13 cellular contexts compared by ENCODE assay signal in the genomic region with DNA sequence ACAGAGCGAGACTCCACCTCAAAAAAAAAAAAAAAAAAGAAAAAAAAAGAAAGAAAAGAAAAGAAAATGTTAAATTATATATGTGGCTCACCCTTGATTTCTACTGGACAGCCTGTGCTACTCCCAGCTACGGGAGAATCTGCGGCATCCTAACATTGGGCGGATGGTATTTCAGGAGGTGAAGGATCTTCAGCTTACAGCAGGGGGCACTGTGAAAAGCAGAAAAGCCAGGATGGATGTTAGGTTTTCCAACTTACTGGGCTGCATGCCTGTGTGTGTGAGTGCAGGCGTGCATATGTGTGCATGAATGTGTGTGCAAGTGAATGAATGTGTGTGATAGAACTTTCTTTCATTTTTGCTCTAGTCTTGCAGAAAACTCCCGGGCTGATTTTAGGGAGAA.
DNase-seq lines count a peak whose midpoint lies in the region; ATAC-seq and TF ChIP-seq lines count a peak whose summit lies in the region.
"Had no signal": no experiment of that assay in that cellular context is flagged by ENCODE, and none has a peak within 500 bp of the region (broad histone marks: within the 10 kb centered on the region; RNA-seq: fewer than 3 reads in every experiment).

No MANE protein-coding gene starts in this region.

- no peak overlapping the region for H3K4me3 Mint-ChIP-seq in stimulated activated memory B cell treated with anti-CD40 and anti-IgM and Interleukin-4, amounts not matched to agents 10 μg/mL and 1 μg/mL and 100 μg/mL, for 72 hours
- H3K4me3 Mint-ChIP-seq: stimulated activated naive CD8-positive, alpha-beta T cell treated with anti-CD3 and anti-CD28 coated beads, Interleukin-15, Interleukin-2, amounts not matched to agents 100 ng/mL and 50 ng/mL, for 24 hours had no signal

- H3K27ac Mint-ChIP-seq in stimulated activated memory B cell treated with anti-CD40 and anti-IgM and Interleukin-4, amounts not matched to agents 10 μg/mL and 1 μg/mL and 100 μg/mL, for 72 hours: no peak overlapping the region
- H3K27ac Mint-ChIP-seq: stimulated activated naive CD8-positive, alpha-beta T cell treated with anti-CD3 and anti-CD28 coated beads, Interleukin-15, Interleukin-2, amounts not matched to agents 100 ng/mL and 50 ng/mL, for 24 hours had no signal

- peak; percentile 7 for DNase-seq in COLO668 (lab: John Stamatoyannopoulos, UW; ENCODE audit: unreplicated experiment)
- peak; percentile 1 for DNase-seq in HK-2 (ENCODE audit: unreplicated experiment)
- DNase-seq in adipocyte (ENCODE audit: low read depth): peak; percentile 9
- no peak for DNase-seq in left lung
- no peak for DNase-seq in stimulated activated CD4-positive, alpha-beta T cell treated with anti-CD3 and anti-CD28 coated beads, Interleukin-2, amount 100 ng/mL, for 48 hours
- DNase-seq: brain microvascular endothelial cell, NCI-H2227 treated with DMSO at 0.1 percent for 48 hours, spleen, T-helper 1 cell had no signal

- TF ChIP-seq CTCF in left lung (IDR thresholded peaks at IDR 0.05): peak; percentile 18 to 30

- H3K27me3 ChIP-seq in adipocyte (replicated peaks; ENCODE audit: control insufficient read depth, insufficient read depth, low read length) (no peaks in the 10 kb centered on the region), left lung (no peaks in the 10 kb centered on the region)
- H3K27me3 ChIP-seq: brain microvascular endothelial cell had no signal

- H3K36me3 ChIP-seq in adipocyte (ENCODE audit: control insufficient read depth, insufficient read depth, low read length, severe bottlenecking): no peaks in the 10 kb centered on the region
- no peaks in the 10 kb centered on the region for H3K36me3 ChIP-seq in left lung
- H3K36me3 ChIP-seq: brain microvascular endothelial cell, spleen had no signal

- no peaks in the 10 kb centered on the region for H3K27me3 Mint-ChIP-seq in stimulated activated memory B cell treated with anti-CD40 and anti-IgM and Interleukin-4, amounts not matched to agents 10 μg/mL and 1 μg/mL and 100 μg/mL, for 72 hours
- H3K27me3 Mint-ChIP-seq: stimulated activated naive CD8-positive, alpha-beta T cell treated with anti-CD3 and anti-CD28 coated beads, Interleukin-15, Interleukin-2, amounts not matched to agents 100 ng/mL and 50 ng/mL, for 24 hours had no signal

- H3K36me3 Mint-ChIP-seq in stimulated activated memory B cell treated with anti-CD40 and anti-IgM and Interleukin-4, amounts not matched to agents 10 μg/mL and 1 μg/mL and 100 μg/mL, for 72 hours: no peaks in the 10 kb centered on the region

- H3K9me3 ChIP-seq in adipocyte (ENCODE audit: control insufficient read depth, low read length) (no peaks in the 10 kb centered on the region), left lung (no peaks in the 10 kb centered on the region)
- H3K9me3 ChIP-seq: spleen had no signal

- intact Hi-C loops in left lung (cut with DNase I): no loop called here

- no peak overlapping the region for H3K27ac ChIP-seq in left lung
- H3K27ac ChIP-seq: brain microvascular endothelial cell, spleen had no signal

- H3K9ac ChIP-seq in adipocyte (ENCODE audit: low read length): no peak overlapping the region

- H3K4me1 ChIP-seq in adipocyte (ENCODE audit: control insufficient read depth, insufficient read depth, low read length) (no peaks in the 10 kb centered on the region), left lung (no peaks in the 10 kb centered on the region)
- H3K4me1 ChIP-seq: spleen had no signal

- no peaks in the 10 kb centered on the region for H3K9me3 Mint-ChIP-seq in stimulated activated memory B cell treated with anti-CD40 and anti-IgM and Interleukin-4, amounts not matched to agents 10 μg/mL and 1 μg/mL and 100 μg/mL, for 72 hours

- no peaks in the 10 kb centered on the region for H3K4me1 Mint-ChIP-seq in stimulated activated memory B cell treated with anti-CD40 and anti-IgM and Interleukin-4, amounts not matched to agents 10 μg/mL and 1 μg/mL and 100 μg/mL, for 72 hours

- H3K4me3 ChIP-seq in adipocyte (ENCODE audit: low read length) (no peak overlapping the region), left lung (no peak overlapping the region)
- H3K4me3 ChIP-seq: spleen had no signal

- ATAC-seq in left lung (peak; percentile 22), HG02588 (IDR thresholded peaks at IDR 0.05; ENCODE audit: unreplicated experiment) (no peak), HG03025 (IDR thresholded peaks at IDR 0.05; ENCODE audit: low FRiP score, unreplicated experiment) (no peak)
- ATAC-seq in stimulated activated memory B cell treated with anti-CD40 and anti-IgM and Interleukin-4, amounts not matched to agents 10 μg/mL and 1 μg/mL and 100 μg/mL, for 72 hours: no peak

Comparison
In these comparisons a context has a peak if more than half of its experiments do, and no peak if none do; other contexts are left out.
1. DNase-seq: peak in COLO668 (single experiment), HK-2 (single experiment) and adipocyte (single experiment); none in left lung (0 of 2) and stimulated activated CD4-positive, alpha-beta T cell treated with anti-CD3 and anti-CD28 coated beads, Interleukin-2, amount 100 ng/mL, for 48 hours (0 of 2).